ENCODE assay signal across 8 cellular contexts in the genomic region with DNA sequence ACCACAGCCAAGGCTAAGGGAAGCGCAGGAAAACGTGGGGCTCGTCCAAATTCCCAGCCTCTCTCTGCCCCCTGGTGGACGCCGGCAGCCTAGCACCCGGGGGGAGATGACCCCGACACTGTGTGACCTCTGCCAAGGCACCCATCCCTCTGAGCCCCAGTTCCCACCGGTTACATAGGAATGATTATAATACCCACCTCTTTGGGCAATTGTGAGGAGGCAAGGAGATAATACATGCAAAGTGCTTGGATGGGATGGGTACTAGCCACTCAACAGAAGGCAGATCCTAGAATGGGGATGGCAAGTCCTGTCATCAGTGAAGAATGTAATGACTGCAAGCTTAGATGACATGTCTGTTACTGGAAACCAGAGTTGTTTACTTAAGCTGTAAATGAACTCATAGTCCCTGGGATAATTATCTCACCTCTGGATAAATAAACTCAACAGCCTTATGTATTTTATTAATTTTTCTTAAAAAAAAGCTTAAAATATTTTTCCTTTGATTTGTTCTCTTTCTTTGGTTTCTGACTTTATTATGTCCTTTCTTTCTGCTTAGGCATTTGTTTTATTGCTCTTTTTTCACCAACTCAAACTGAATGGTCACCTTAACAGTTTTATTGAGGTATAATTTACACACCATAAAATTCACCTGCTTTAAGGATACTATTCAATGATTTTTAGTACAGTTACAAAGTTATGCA. TPM values are rescaled to one million over a fixed set of nuclear protein-coding genes. Genes with fewer than 3 reads are reported as not detected.
DNase-seq lines count a peak whose midpoint lies in the region; ATAC-seq and TF ChIP-seq lines count a peak whose summit lies in the region.

No MANE protein-coding gene starts in this region.

- TF ChIP-seq CTCF in OCI-LY1 (IDR thresholded peaks at IDR 0.05; ENCODE audit: low read length) (peak; percentile 58), esophagus muscularis mucosa (IDR thresholded peaks at IDR 0.05) (peak; percentile 62 to 78 (median 73))

- H3K4me1 ChIP-seq in CD4-positive, alpha-beta memory T cell (ENCODE audit: insufficient read depth, low read length), result peaks cover 8% of the 10 kb centered on the region
- H3K4me1 ChIP-seq in OCI-LY1 (ENCODE audit: insufficient read depth, low read length, severe bottlenecking), result peaks cover 14% of the 10 kb centered on the region
- peaks cover 0 to 13% (median 9%) of the 10 kb centered on the region in 4 donors for H3K4me1 ChIP-seq in esophagus muscularis mucosa

- H3K27me3 ChIP-seq in CD4-positive, alpha-beta memory T cell (ENCODE audit: insufficient read depth, low read length), result no peaks in the 10 kb centered on the region
- H3K27me3 ChIP-seq in OCI-LY1 (ENCODE audit: insufficient read depth, low read length) (no peaks in the 10 kb centered on the region), esophagus muscularis mucosa (peaks cover 0 to 9% (median 0%) of the 10 kb centered on the region in 4 donors)

- H3K4me1 Mint-ChIP-seq in CD4-positive, alpha-beta memory T cell, result peaks cover 5 to 14% (median 11%) of the 10 kb centered on the region in 4 donors
- peaks cover 11 to 13% of the 10 kb centered on the region in 2 donors for H3K4me1 Mint-ChIP-seq in natural killer cell treated with Interleukin-12 subunit alpha and Interleukin-12 subunit beta and Interleukin-15 and Interleukin-18, amount 100 ng/mL, for 72 hours (ENCODE audit: low read depth in 2 of 2)

- no peaks in the 10 kb centered on the region for H3K9me2 ChIP-seq in OCI-LY1 (ENCODE audit: low read depth, low read length)

- peak; percentile 46 to 65 (median 60) for DNase-seq in CD4-positive, alpha-beta memory T cell
- DNase-seq in activated T-cell treated with anti-CD3 and anti-CD28 coated beads for 4 hours, result peak; percentile 73
- DNase-seq in esophagus muscularis mucosa (ENCODE audit: extremely low spot score), result no peak
- DNase-seq in natural killer cell treated with Interleukin-12 subunit alpha and Interleukin-12 subunit beta and Interleukin-15 and Interleukin-18, amount 100 ng/mL, for 72 hours (ENCODE audit: low spot score), result peak; percentile 78
- DNase-seq in stimulated activated naive CD8-positive, alpha-beta T cell treated with anti-CD3 and anti-CD28 coated beads, Interleukin-15, Interleukin-2, amounts not matched to agents 100 U/mL and 50 U/mL, for 24 hours, result peak; percentile 86

- H2AFZ ChIP-seq in OCI-LY1 (ENCODE audit: low read length), result no peak overlapping the region

- peak overlapping the region; percentile 59 to 84 (median 78) for H3K4me3 Mint-ChIP-seq in CD4-positive, alpha-beta memory T cell
- H3K4me3 Mint-ChIP-seq in natural killer cell treated with Interleukin-12 subunit alpha and Interleukin-12 subunit beta and Interleukin-15 and Interleukin-18, amount 100 ng/mL, for 72 hours, result peak overlapping the region; percentile 75

- peak overlapping the region; percentile 8 to 97 (median 95) for H3K27ac Mint-ChIP-seq in CD4-positive, alpha-beta memory T cell
- H3K27ac Mint-ChIP-seq in natural killer cell treated with Interleukin-12 subunit alpha and Interleukin-12 subunit beta and Interleukin-15 and Interleukin-18, amount 100 ng/mL, for 72 hours, result peak overlapping the region; percentile 76 to 88

- no peaks in the 10 kb centered on the region for H4K20me1 ChIP-seq in OCI-LY1 (ENCODE audit: insufficient read depth, low read length)

- peaks cover 0 to 3% (median 0%) of the 10 kb centered on the region in 8 donors for H3K9me3 Mint-ChIP-seq in CD4-positive, alpha-beta memory T cell
- no peaks in the 10 kb centered on the region for H3K9me3 Mint-ChIP-seq in natural killer cell treated with Interleukin-12 subunit alpha and Interleukin-12 subunit beta and Interleukin-15 and Interleukin-18, amount 100 ng/mL, for 72 hours

- WGBS in esophagus muscularis mucosa, result 5% methylated on average over 5 of the region's 8 CpGs

- peak; percentile 60 for ATAC-seq in GM19372 (IDR thresholded peaks at IDR 0.05; ENCODE audit: low read depth, unreplicated experiment)
- ATAC-seq in HG03442 (IDR thresholded peaks at IDR 0.05; ENCODE audit: unreplicated experiment), result peak; percentile 52
- peak; percentile 71 to 85 for ATAC-seq in natural killer cell treated with Interleukin-12 subunit alpha and Interleukin-12 subunit beta and Interleukin-15 and Interleukin-18, amount 100 ng/mL, for 72 hours
- peak; percentile 65 for ATAC-seq in stimulated activated naive CD8-positive, alpha-beta T cell treated with anti-CD3 and anti-CD28 coated beads, Interleukin-15, Interleukin-2, amounts not matched to agents 100 U/mL and 50 U/mL, for 24 hours

- H3K27ac ChIP-seq in CD4-positive, alpha-beta memory T cell (ENCODE audit: low read depth, low read length), result peak overlapping the region; percentile 57
- no peak overlapping the region for H3K27ac ChIP-seq in OCI-LY1 (ENCODE audit: low read depth, low read length, poor library complexity, severe bottlenecking)
- H3K27ac ChIP-seq in esophagus muscularis mucosa (replicated peaks in 1 of 4), result no peak overlapping the region

- peak overlapping the region in 1 of 2 donors; percentile 26 for H3K4me3 ChIP-seq in CD4-positive, alpha-beta memory T cell (ENCODE audit: low read length in 2 of 2)
- H3K4me3 ChIP-seq in OCI-LY1 (ENCODE audit: low read depth, low read length, poor library complexity, severe bottlenecking) (peak overlapping the region; percentile 46), esophagus muscularis mucosa (peak overlapping the region in 1 of 4 donors; percentile 35)

- intact Hi-C loops in CD4-positive, alpha-beta memory T cell (cut with micrococcal nuclease), result loop anchor here (2.0 kb wide), 1 partner anchor 61 kb away; a partner anchor contains a TSS
- intact Hi-C loops in esophagus muscularis mucosa (cut with DNase I), result no loop called here

- no peak for TF ChIP-seq EP300 in esophagus muscularis mucosa (IDR thresholded peaks at IDR 0.05)

- H3K79me2 ChIP-seq in OCI-LY1 (ENCODE audit: insufficient read depth, low read length), result no peaks in the 10 kb centered on the region

- H3K9ac ChIP-seq in OCI-LY1 (ENCODE audit: low read length), result peak overlapping the region; percentile 39; the same call in 1 of the 2 replicates

- H3F3A ChIP-seq in OCI-LY1 (ENCODE audit: insufficient read depth, low read length), result no peaks in the 10 kb centered on the region

- H3K27me3 Mint-ChIP-seq in CD4-positive, alpha-beta memory T cell, result no peaks in the 10 kb centered on the region
- H3K27me3 Mint-ChIP-seq in natural killer cell treated with Interleukin-12 subunit alpha and Interleukin-12 subunit beta and Interleukin-15 and Interleukin-18, amount 100 ng/mL, for 72 hours, result no peaks in the 10 kb centered on the region

- CTCF ChIA-PET in CD4-positive, alpha-beta memory T cell (lab: Charles Lee; ENCODE audit: partially characterized antibody), result interaction anchor here (0.6 to 4.0 kb wide), 19 partner anchors 9 to 701 kb away, joined by 3 to 39 read pairs (median 4); a partner anchor contains a TSS

- POLR2A ChIA-PET in CD4-positive, alpha-beta memory T cell (lab: Charles Lee; ENCODE audit: partially characterized antibody), result interaction anchor here (1.2 to 3.8 kb wide), 8 partner anchors 10 to 516 kb away, joined by 3 to 56 read pairs (median 6); a partner anchor contains a TSS

- peak overlapping the region; percentile 57 for H3K4me2 ChIP-seq in OCI-LY1 (ENCODE audit: low read length)

- no peaks in the 10 kb centered on the region for H3K36me3 ChIP-seq in CD4-positive, alpha-beta memory T cell (ENCODE audit: insufficient read depth, low read length)
- H3K36me3 ChIP-seq in OCI-LY1 (ENCODE audit: insufficient read depth, low read length) (no peaks in the 10 kb centered on the region), esophagus muscularis mucosa (no peaks in the 10 kb centered on the region)

- TF ChIP-seq POLR2A in esophagus muscularis mucosa (IDR thresholded peaks at IDR 0.05; ENCODE audit: low read depth), result no peak

- H3K36me3 Mint-ChIP-seq in CD4-positive, alpha-beta memory T cell, result peaks cover 2 to 9% of the 10 kb centered on the region in 2 donors
- no peaks in the 10 kb centered on the region for H3K36me3 Mint-ChIP-seq in natural killer cell treated with Interleukin-12 subunit alpha and Interleukin-12 subunit beta and Interleukin-15 and Interleukin-18, amount 100 ng/mL, for 72 hours

- no peaks in the 10 kb centered on the region for H3K9me3 ChIP-seq in CD4-positive, alpha-beta memory T cell (ENCODE audit: control insufficient read depth in 1 of 2, low read length in 2 of 2)
- no peaks in the 10 kb centered on the region for H3K9me3 ChIP-seq in OCI-LY1 (ENCODE audit: low read length)
- no peaks in the 10 kb centered on the region for H3K9me3 ChIP-seq in esophagus muscularis mucosa

RNA-seq across cellular contexts. Expression of a gene that starts 11.3 kb away (rescaled TPM):
- total RNA-seq in CD4-positive, alpha-beta memory T cell, result under 1 TPM; 0.89 to 0.99 TPM
- polyA plus RNA-seq in CD4-positive, alpha-beta memory T cell, result under 1 TPM; 0.03 to 0.07 TPM
- 1 to 10 TPM in 3 of 4 donors, under 1 TPM in 1; 0.83 to 4.6 (median 2.3) TPM for total RNA-seq in esophagus muscularis mucosa
- 1 to 10 TPM in 1 of 2 donors, under 1 TPM in 1; 0.84 to 1.8 TPM for total RNA-seq in natural killer cell treated with Interleukin-12 subunit alpha and Interleukin-12 subunit beta and Interleukin-15 and Interleukin-18, amount 100 ng/mL, for 72 hours

RNA-seq across cellular contexts. Expression of a gene that starts 28.8 kb away (rescaled TPM):
- total RNA-seq in CD4-positive, alpha-beta memory T cell, result under 1 TPM in 1 of 2 experiments, not detected in 1; 0.36 TPM
- polyA plus RNA-seq in CD4-positive, alpha-beta memory T cell, result not detected
- total RNA-seq in esophagus muscularis mucosa, result 1 to 10 TPM in 1 of 4 donors, under 1 TPM in 3; 0.65 to 1.4 (median 0.83) TPM
- under 1 TPM; 0.47 to 0.59 TPM for total RNA-seq in natural killer cell treated with Interleukin-12 subunit alpha and Interleukin-12 subunit beta and Interleukin-15 and Interleukin-18, amount 100 ng/mL, for 72 hours
